8 cellular contexts compared by ENCODE assay signal in the genomic region with DNA sequence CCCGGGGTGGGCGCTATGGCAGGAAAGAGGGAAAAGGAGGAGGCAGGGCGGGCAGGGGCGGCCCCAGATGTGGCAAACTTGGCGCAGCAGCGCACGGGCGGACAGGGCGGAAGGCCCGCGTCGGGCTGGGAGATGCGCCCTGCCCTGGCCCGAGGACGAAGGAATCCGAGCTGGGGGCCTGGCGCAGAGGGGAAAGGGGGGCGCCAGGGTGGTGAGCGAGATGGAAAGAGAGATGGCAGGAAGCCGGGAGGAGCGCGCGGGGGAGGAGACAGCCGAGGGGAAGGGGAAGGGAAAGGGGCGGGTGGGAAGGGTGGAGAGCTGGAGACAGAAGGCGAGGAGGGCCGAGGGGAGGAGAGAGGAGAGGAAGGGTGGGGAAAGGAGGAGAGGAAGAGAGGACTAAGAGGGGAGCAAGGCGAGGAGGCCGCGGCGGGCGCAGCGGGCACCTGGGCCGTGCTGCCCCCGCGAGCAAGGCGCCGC. TPM values are rescaled to one million over a fixed set of nuclear protein-coding genes. Genes with fewer than 3 reads are reported as not detected.
DNase-seq lines count a peak whose midpoint lies in the region; ATAC-seq, FAIRE-seq and TF ChIP-seq lines count a peak whose summit lies in the region.

A gene (plus strand): TSS at position 380 of the 477 bp plus-strand sequence. CDS start 147 bp downstream, outside the sequence.

- H2AFZ ChIP-seq in osteoblast (ENCODE audit: low read length), result peak within 1 kb of the TSS; percentile 78

- no peak for TF ChIP-seq CTCF in osteoblast (IDR thresholded peaks at IDR 0.05; ENCODE audit: extremely low read depth, low read depth, low read length)

- peaks cover 15% of the 10 kb centered on the region for H3K4me1 Mint-ChIP-seq in activated T-helper 1 cell treated with anti-CD3 and anti-CD28 coated beads, Interleukin-12 subunit alpha, Interleukin-12 subunit beta, Interleukin-2, Interleukin-4 antibody, amounts not matched to agents 30 ng/mL and 10 ng/mL and 1 ng/mL, durations not matched to agents 14 hours and 24 hours and 36 hours (ENCODE audit: low read depth)

- peak within 1 kb of the TSS; percentile 85 for H3K4me3 ChIP-seq in osteoblast (ENCODE audit: insufficient read depth, low read length)

- no peaks in the 10 kb centered on the region for H3K9me3 ChIP-seq in osteoblast (ENCODE audit: low read depth, low read length)

- peak; percentile 19 for DNase-seq in stimulated activated CD4-positive, alpha-beta T cell treated with anti-CD3 and anti-CD28 coated beads, Interleukin-12 subunit alpha, Interleukin-12 subunit beta, amount 100 ng/mL, for 4 hours
- DNase-seq in stimulated activated CD4-positive, alpha-beta T cell treated with anti-CD3 and anti-CD28 coated beads, Interleukin-2, amount 100 ng/mL, for 48 hours, result no peak
- peak; percentile 4 for DNase-seq in NCI-H1417 treated with DMSO at 0.1 percent for 48 hours (lab: John Stamatoyannopoulos, UW)
- DNase-seq in activated T-helper 1 cell treated with anti-CD3 and anti-CD28 coated beads, Interleukin-12 subunit alpha, Interleukin-12 subunit beta, Interleukin-2, Interleukin-4 antibody, amounts not matched to agents 30 ng/mL and 10 ng/mL and 1 ng/mL, durations not matched to agents 14 hours and 24 hours and 36 hours (ENCODE audit: low spot score), result no peak
- DNase-seq in frontal cortex (ENCODE audit: low spot score in 2 of 2), result peak; percentile 63 to 68
- peak; percentile 98 for DNase-seq in osteoblast (ENCODE audit: insufficient read length, low spot score, missing footprints)
- no peak for DNase-seq in germinal center (ENCODE audit: low spot score)

- intact Hi-C loops in activated T-helper 1 cell treated with anti-CD3 and anti-CD28 coated beads, Interleukin-12 subunit alpha, Interleukin-12 subunit beta, Interleukin-2, Interleukin-4 antibody, amounts not matched to agents 30 ng/mL and 10 ng/mL and 1 ng/mL, durations not matched to agents 14 hours and 24 hours and 36 hours (cut with micrococcal nuclease), result no loop called here

- H4K20me1 ChIP-seq in osteoblast (ENCODE audit: insufficient read depth, low read length), result peaks cover 31% of the 10 kb centered on the region

- H3K36me3 Mint-ChIP-seq in activated T-helper 1 cell treated with anti-CD3 and anti-CD28 coated beads, Interleukin-12 subunit alpha, Interleukin-12 subunit beta, Interleukin-2, Interleukin-4 antibody, amounts not matched to agents 30 ng/mL and 10 ng/mL and 1 ng/mL, durations not matched to agents 14 hours and 24 hours and 36 hours (ENCODE audit: low read depth), result peaks cover 6% of the 10 kb centered on the region

- peak within 1 kb of the TSS; percentile 92 for H3K4me2 ChIP-seq in osteoblast (ENCODE audit: insufficient read depth, low read length)

- no peak for FAIRE-seq in frontal cortex (lab: Jason Lieb, UNC)

- peak within 1 kb of the TSS; percentile 90 for H3K27ac Mint-ChIP-seq in activated T-helper 1 cell treated with anti-CD3 and anti-CD28 coated beads, Interleukin-12 subunit alpha, Interleukin-12 subunit beta, Interleukin-2, Interleukin-4 antibody, amounts not matched to agents 30 ng/mL and 10 ng/mL and 1 ng/mL, durations not matched to agents 14 hours and 24 hours and 36 hours

- peak within 1 kb of the TSS; percentile 97 for H3K4me3 Mint-ChIP-seq in activated T-helper 1 cell treated with anti-CD3 and anti-CD28 coated beads, Interleukin-12 subunit alpha, Interleukin-12 subunit beta, Interleukin-2, Interleukin-4 antibody, amounts not matched to agents 30 ng/mL and 10 ng/mL and 1 ng/mL, durations not matched to agents 14 hours and 24 hours and 36 hours

- no peak for ATAC-seq in HG03095 (IDR thresholded peaks at IDR 0.05; ENCODE audit: unreplicated experiment)

- H3K27me3 Mint-ChIP-seq in activated T-helper 1 cell treated with anti-CD3 and anti-CD28 coated beads, Interleukin-12 subunit alpha, Interleukin-12 subunit beta, Interleukin-2, Interleukin-4 antibody, amounts not matched to agents 30 ng/mL and 10 ng/mL and 1 ng/mL, durations not matched to agents 14 hours and 24 hours and 36 hours (ENCODE audit: insufficient read depth), result peaks cover 37% of the 10 kb centered on the region

- H3K36me3 ChIP-seq in osteoblast (ENCODE audit: insufficient read depth, low read length), result peaks cover 24% of the 10 kb centered on the region

- peaks cover 45% of the 10 kb centered on the region for H3K79me2 ChIP-seq in osteoblast (ENCODE audit: insufficient read depth, low read length)

- no peaks in the 10 kb centered on the region for H3K27me3 ChIP-seq in osteoblast (ENCODE audit: insufficient read depth, low read length)

- H3K27ac ChIP-seq in osteoblast (ENCODE audit: low read depth, low read length), result peak within 1 kb of the TSS; percentile 67

- peaks cover 43% of the 10 kb centered on the region for H3K4me1 ChIP-seq in osteoblast (ENCODE audit: insufficient read depth, low read length)

- no peaks in the 10 kb centered on the region for H3K9me3 Mint-ChIP-seq in activated T-helper 1 cell treated with anti-CD3 and anti-CD28 coated beads, Interleukin-12 subunit alpha, Interleukin-12 subunit beta, Interleukin-2, Interleukin-4 antibody, amounts not matched to agents 30 ng/mL and 10 ng/mL and 1 ng/mL, durations not matched to agents 14 hours and 24 hours and 36 hours

RNA-seq across cellular contexts. Expression of the gene that starts here (rescaled TPM):
- 3.0 and 3.4 TPM in 2 replicates for total RNA-seq in activated T-helper 1 cell treated with anti-CD3 and anti-CD28 coated beads, Interleukin-12 subunit alpha, Interleukin-12 subunit beta, Interleukin-2, Interleukin-4 antibody, amounts not matched to agents 30 ng/mL and 10 ng/mL and 1 ng/mL, durations not matched to agents 14 hours and 24 hours and 36 hours
- 6.1 TPM for total RNA-seq in frontal cortex
- 56.6 and 57.5 TPM in 2 replicates for total RNA-seq in osteoblast

Comparison
In these comparisons a context has a peak if more than half of its experiments do, and no peak if none do; other contexts are left out.
1. DNase-seq: peak in stimulated activated CD4-positive, alpha-beta T cell treated with anti-CD3 and anti-CD28 coated beads, Interleukin-12 subunit alpha, Interleukin-12 subunit beta, amount 100 ng/mL, for 4 hours (single experiment), NCI-H1417 treated with DMSO at 0.1 percent for 48 hours (single experiment), frontal cortex (2 of 2) and osteoblast (single experiment); none in stimulated activated CD4-positive, alpha-beta T cell treated with anti-CD3 and anti-CD28 coated beads, Interleukin-2, amount 100 ng/mL, for 48 hours (0 of 2), activated T-helper 1 cell treated with anti-CD3 and anti-CD28 coated beads, Interleukin-12 subunit alpha, Interleukin-12 subunit beta, Interleukin-2, Interleukin-4 antibody, amounts not matched to agents 30 ng/mL and 10 ng/mL and 1 ng/mL, durations not matched to agents 14 hours and 24 hours and 36 hours (single experiment) and germinal center (single experiment).